In the genomic region with DNA sequence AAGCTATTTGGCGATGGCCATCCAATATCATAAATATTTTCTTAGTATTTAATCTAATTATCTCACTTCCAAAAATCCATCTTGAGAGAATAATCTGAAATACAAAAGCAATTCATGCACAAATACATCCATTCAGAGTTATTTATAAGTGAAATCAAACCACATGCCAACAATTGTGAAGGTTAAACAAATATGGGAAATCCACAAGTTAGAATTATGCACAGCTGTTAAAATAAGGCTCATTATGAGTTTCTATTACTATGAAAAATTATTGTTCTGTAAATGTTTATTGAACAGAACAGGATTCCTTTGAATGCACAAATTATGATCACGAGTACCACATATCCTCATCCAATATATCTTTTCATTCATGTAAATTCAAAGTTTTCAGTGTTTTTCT, we compare ENCODE assay signal across 1 cellular context.
TF ChIP-seq lines count a peak whose summit lies in the region.

No MANE protein-coding gene starts in this region.

TF ChIP-seq in HepG2, 621 proteins besides CTCF, POLR2A, EP300 and RAD21 (continued from another document):
- TF ChIP-seq NR3C1 (CRISPR knock-in tag; IDR thresholded peaks at IDR 0.05), result no peak
- TF ChIP-seq ZNF567 (CRISPR knock-in tag; IDR thresholded peaks at IDR 0.05; ENCODE audit: borderline replicate concordance), result no peak
- TF ChIP-seq, protein P1, sequence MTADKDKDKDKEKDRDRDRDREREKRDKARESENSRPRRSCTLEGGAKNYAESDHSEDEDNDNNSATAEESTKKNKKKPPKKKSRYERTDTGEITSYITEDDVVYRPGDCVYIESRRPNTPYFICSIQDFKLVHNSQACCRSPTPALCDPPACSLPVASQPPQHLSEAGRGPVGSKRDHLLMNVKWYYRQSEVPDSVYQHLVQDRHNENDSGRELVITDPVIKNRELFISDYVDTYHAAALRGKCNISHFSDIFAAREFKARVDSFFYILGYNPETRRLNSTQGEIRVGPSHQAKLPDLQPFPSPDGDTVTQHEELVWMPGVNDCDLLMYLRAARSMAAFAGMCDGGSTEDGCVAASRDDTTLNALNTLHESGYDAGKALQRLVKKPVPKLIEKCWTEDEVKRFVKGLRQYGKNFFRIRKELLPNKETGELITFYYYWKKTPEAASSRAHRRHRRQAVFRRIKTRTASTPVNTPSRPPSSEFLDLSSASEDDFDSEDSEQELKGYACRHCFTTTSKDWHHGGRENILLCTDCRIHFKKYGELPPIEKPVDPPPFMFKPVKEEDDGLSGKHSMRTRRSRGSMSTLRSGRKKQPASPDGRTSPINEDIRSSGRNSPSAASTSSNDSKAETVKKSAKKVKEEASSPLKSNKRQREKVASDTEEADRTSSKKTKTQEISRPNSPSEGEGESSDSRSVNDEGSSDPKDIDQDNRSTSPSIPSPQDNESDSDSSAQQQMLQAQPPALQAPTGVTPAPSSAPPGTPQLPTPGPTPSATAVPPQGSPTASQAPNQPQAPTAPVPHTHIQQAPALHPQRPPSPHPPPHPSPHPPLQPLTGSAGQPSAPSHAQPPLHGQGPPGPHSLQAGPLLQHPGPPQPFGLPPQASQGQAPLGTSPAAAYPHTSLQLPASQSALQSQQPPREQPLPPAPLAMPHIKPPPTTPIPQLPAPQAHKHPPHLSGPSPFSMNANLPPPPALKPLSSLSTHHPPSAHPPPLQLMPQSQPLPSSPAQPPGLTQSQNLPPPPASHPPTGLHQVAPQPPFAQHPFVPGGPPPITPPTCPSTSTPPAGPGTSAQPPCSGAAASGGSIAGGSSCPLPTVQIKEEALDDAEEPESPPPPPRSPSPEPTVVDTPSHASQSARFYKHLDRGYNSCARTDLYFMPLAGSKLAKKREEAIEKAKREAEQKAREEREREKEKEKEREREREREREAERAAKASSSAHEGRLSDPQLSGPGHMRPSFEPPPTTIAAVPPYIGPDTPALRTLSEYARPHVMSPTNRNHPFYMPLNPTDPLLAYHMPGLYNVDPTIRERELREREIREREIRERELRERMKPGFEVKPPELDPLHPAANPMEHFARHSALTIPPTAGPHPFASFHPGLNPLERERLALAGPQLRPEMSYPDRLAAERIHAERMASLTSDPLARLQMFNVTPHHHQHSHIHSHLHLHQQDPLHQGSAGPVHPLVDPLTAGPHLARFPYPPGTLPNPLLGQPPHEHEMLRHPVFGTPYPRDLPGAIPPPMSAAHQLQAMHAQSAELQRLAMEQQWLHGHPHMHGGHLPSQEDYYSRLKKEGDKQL (CRISPR knock-in tag; IDR thresholded peaks at IDR 0.05; ENCODE audit: low read depth), result no peak
- TF ChIP-seq ZNF234 (CRISPR knock-in tag; conservative IDR thresholded peaks at IDR 0.05), result no peak
- TF ChIP-seq ELF4 (CRISPR knock-in tag; IDR thresholded peaks at IDR 0.05; ENCODE audit: borderline replicate concordance), result no peak
- no peak for TF ChIP-seq KLF6 (CRISPR knock-in tag; IDR thresholded peaks at IDR 0.05)
- TF ChIP-seq PHF21A (CRISPR knock-in tag; IDR thresholded peaks at IDR 0.05), result no peak
- no peak for TF ChIP-seq ZNF354B (CRISPR knock-in tag; IDR thresholded peaks at IDR 0.05)
